23 cellular contexts compared by ENCODE assay signal in genomic region chr2:108614659-108615058, GRCh38.
DNase-seq lines count a peak whose midpoint lies in the region; ATAC-seq and TF ChIP-seq lines count a peak whose summit lies in the region.
"Had no signal": no experiment of that assay in that cellular context is flagged by ENCODE, and none has a peak within 500 bp of the region (broad histone marks: within the 10 kb centered on the region; RNA-seq: fewer than 3 reads in every experiment).

No MANE protein-coding gene starts in this region.

- H3K4me3 ChIP-seq in Panc1 (ENCODE audit: low read depth in 2 of 2, low read length in 2 of 2) = no peak overlapping the region
- H3K4me3 ChIP-seq: BLaER1, colonic mucosa, GM23248, prostate gland, skin epidermis, stomach had no signal

- H3K4me1 Mint-ChIP-seq in activated CD8-positive, alpha-beta T cell treated with anti-CD3 and anti-CD28 coated beads for 36 hours (ENCODE audit: low read depth) = peaks cover 66% of the 10 kb centered on the region
- peaks cover 63% of the 10 kb centered on the region for H3K4me1 Mint-ChIP-seq in activated CD8-positive, alpha-beta T cell treated with anti-CD3 and anti-CD28 coated beads, Interleukin-2, amount 10 ng/mL, durations not matched to agents 7 days and 5 days (ENCODE audit: low read depth)
- H3K4me1 Mint-ChIP-seq in central memory CD8-positive, alpha-beta T cell = peaks cover 73% of the 10 kb centered on the region
- peaks cover 91% of the 10 kb centered on the region for H3K4me1 Mint-ChIP-seq in stimulated activated effector memory CD8-positive, alpha-beta T cell treated with anti-CD3 and anti-CD28 coated beads, Interleukin-12 subunit alpha, Interleukin-12 subunit beta, amount 100 ng/mL, for 72 hours

- H3K27me3 ChIP-seq in Panc1 (ENCODE audit: control insufficient read depth, insufficient read depth, low read length) = no peaks in the 10 kb centered on the region
- H3K27me3 ChIP-seq: BLaER1, colonic mucosa, stomach had no signal

- no peaks in the 10 kb centered on the region for H3K36me3 Mint-ChIP-seq in activated CD8-positive, alpha-beta T cell treated with anti-CD3 and anti-CD28 coated beads for 36 hours (ENCODE audit: low read depth)
- H3K36me3 Mint-ChIP-seq in activated CD8-positive, alpha-beta T cell treated with anti-CD3 and anti-CD28 coated beads, Interleukin-2, amount 10 ng/mL, durations not matched to agents 7 days and 5 days (ENCODE audit: low read depth) = no peaks in the 10 kb centered on the region
- H3K36me3 Mint-ChIP-seq in central memory CD8-positive, alpha-beta T cell (ENCODE audit: insufficient read depth) = peaks cover 10% of the 10 kb centered on the region
- H3K36me3 Mint-ChIP-seq in stimulated activated effector memory CD8-positive, alpha-beta T cell treated with anti-CD3 and anti-CD28 coated beads, Interleukin-12 subunit alpha, Interleukin-12 subunit beta, amount 100 ng/mL, for 72 hours = peaks cover 20% of the 10 kb centered on the region
- H3K36me3 Mint-ChIP-seq: activated naive CD4-positive, alpha-beta T cell treated with anti-CD3 and anti-CD28 coated beads, Interleukin-2, amount 50 U/mL, for 24 hours; WTC11 had no signal

- ATAC-seq in activated CD8-positive, alpha-beta T cell treated with anti-CD3 and anti-CD28 coated beads for 36 hours = no peak
- ATAC-seq in activated CD8-positive, alpha-beta T cell treated with anti-CD3 and anti-CD28 coated beads, Interleukin-2, amount 10 ng/mL, durations not matched to agents 7 days and 5 days = no peak
- ATAC-seq in Panc1 = no peak
- ATAC-seq in central memory CD8-positive, alpha-beta T cell (replicated peaks; ENCODE audit: extremely low read depth, poor library complexity, severe bottlenecking) = no peak
- ATAC-seq in stimulated activated effector memory CD8-positive, alpha-beta T cell treated with anti-CD3 and anti-CD28 coated beads, Interleukin-12 subunit alpha, Interleukin-12 subunit beta, amount 100 ng/mL, for 72 hours = no peak
- no peak for ATAC-seq in HG02571 (IDR thresholded peaks at IDR 0.05; ENCODE audit: unreplicated experiment)
- ATAC-seq: WTC11 had no signal

- intact Hi-C loops in activated CD8-positive, alpha-beta T cell treated with anti-CD3 and anti-CD28 coated beads for 36 hours (cut with micrococcal nuclease) = no loop called here
- intact Hi-C loops in Panc1 (cut with micrococcal nuclease; ENCODE audit: unreplicated experiment) = no loop called here

- in situ Hi-C loops in Panc1 (cut with HindIII; ENCODE audit: low pct_unique_long_range_greater_than_20kb, low sequenced_read_pairs) = no loop called here
- in situ Hi-C loops in GM13977 (cut with MboI; ENCODE audit: low pct_unique_long_range_greater_than_20kb, low sequenced_read_pairs, unreplicated experiment) = no loop called here

- H3K27me3 Mint-ChIP-seq in activated CD8-positive, alpha-beta T cell treated with anti-CD3 and anti-CD28 coated beads for 36 hours = no peaks in the 10 kb centered on the region
- H3K27me3 Mint-ChIP-seq in activated CD8-positive, alpha-beta T cell treated with anti-CD3 and anti-CD28 coated beads, Interleukin-2, amount 10 ng/mL, durations not matched to agents 7 days and 5 days (ENCODE audit: low read depth) = no peaks in the 10 kb centered on the region
- H3K27me3 Mint-ChIP-seq in central memory CD8-positive, alpha-beta T cell = no peaks in the 10 kb centered on the region
- H3K27me3 Mint-ChIP-seq: activated naive CD4-positive, alpha-beta T cell treated with anti-CD3 and anti-CD28 coated beads, Interleukin-2, amount 50 U/mL, for 24 hours had no signal

- no peak for TF ChIP-seq CTCF in activated CD8-positive, alpha-beta T cell treated with anti-CD3 and anti-CD28 coated beads for 36 hours (IDR thresholded peaks at IDR 0.05)
- TF ChIP-seq CTCF in Panc1 (IDR thresholded peaks at IDR 0.05) (no peak), GM13977 (IDR thresholded peaks at IDR 0.05; ENCODE audit: extremely low read depth, insufficient read depth, missing control alignments) (no peak)

- DNase-seq in activated CD8-positive, alpha-beta T cell treated with anti-CD3 and anti-CD28 coated beads for 36 hours = no peak
- DNase-seq in activated CD8-positive, alpha-beta T cell treated with anti-CD3 and anti-CD28 coated beads, Interleukin-2, amount 10 ng/mL, durations not matched to agents 7 days and 5 days = no peak
- DNase-seq in Panc1 (ENCODE audit: low read depth, low spot score) (no peak), retina (no peak), GM13977 (ENCODE audit: low spot score) (no peak)
- DNase-seq in central memory CD8-positive, alpha-beta T cell (ENCODE audit: low spot score in 2 of 2) = no peak
- no peak for DNase-seq in stimulated activated effector memory CD8-positive, alpha-beta T cell treated with anti-CD3 and anti-CD28 coated beads, Interleukin-12 subunit alpha, Interleukin-12 subunit beta, amount 100 ng/mL, for 72 hours (ENCODE audit: low spot score in 2 of 2)
- DNase-seq: colonic mucosa, DMS 273 treated with DMSO at 0.1 percent for 48 hours, foreskin melanocyte, GM23248, kidney glomerular epithelial cell, NCI-H1092 treated with DMSO at 0.1 percent for 48 hours, NCI-H2107, NCI-H510A, Right ventricle myocardium superior, stomach had no signal

- H3K36me3 ChIP-seq in Panc1 (ENCODE audit: control insufficient read depth, insufficient read depth, low read length) = no peaks in the 10 kb centered on the region
- H3K36me3 ChIP-seq: colonic mucosa, prostate gland, stomach had no signal

- peak overlapping the region; percentile 97 for H3K27ac ChIP-seq in Panc1 (ENCODE audit: low read length)
- H3K27ac ChIP-seq: colonic mucosa, GM23248 had no signal

- H3K4me1 ChIP-seq in Panc1 (ENCODE audit: control insufficient read depth, insufficient read depth, low read length) = peaks cover 84% of the 10 kb centered on the region
- H3K4me1 ChIP-seq: colonic mucosa had no signal

- H3K9me3 ChIP-seq in Panc1 (ENCODE audit: control insufficient read depth, insufficient read depth, low read depth, low read length) = no peaks in the 10 kb centered on the region
- H3K9me3 ChIP-seq: BLaER1, colonic mucosa, prostate gland, stomach had no signal

- peak overlapping the region; percentile 16 for H3K27ac Mint-ChIP-seq in activated CD8-positive, alpha-beta T cell treated with anti-CD3 and anti-CD28 coated beads for 36 hours
- H3K27ac Mint-ChIP-seq in activated CD8-positive, alpha-beta T cell treated with anti-CD3 and anti-CD28 coated beads, Interleukin-2, amount 10 ng/mL, durations not matched to agents 7 days and 5 days = no peak overlapping the region
- peak overlapping the region; percentile 97 for H3K27ac Mint-ChIP-seq in central memory CD8-positive, alpha-beta T cell (ENCODE audit: low read depth)
- peak overlapping the region; percentile 97 for H3K27ac Mint-ChIP-seq in stimulated activated effector memory CD8-positive, alpha-beta T cell treated with anti-CD3 and anti-CD28 coated beads, Interleukin-12 subunit alpha, Interleukin-12 subunit beta, amount 100 ng/mL, for 72 hours

- CTCF ChIA-PET in activated CD8-positive, alpha-beta T cell treated with anti-CD3 and anti-CD28 coated beads for 36 hours (lab: Charles Lee) = interaction anchor here (0.8 to 10.4 kb wide), 5 partner anchors 9 to 30 kb away, joined by 3 to 120 read pairs (median 3); no protein-coding TSS in a partner anchor
- CTCF ChIA-PET in activated CD8-positive, alpha-beta T cell treated with anti-CD3 and anti-CD28 coated beads, Interleukin-2, amount 10 ng/mL, durations not matched to agents 7 days and 5 days (lab: Charles Lee) = interaction anchor here (1.6 to 11.7 kb wide), 4 partner anchors 9 to 20 kb away, joined by 4 to 227 read pairs (median 12); no protein-coding TSS in a partner anchor
- CTCF ChIA-PET in Panc1 (lab: Charles Lee) = interaction anchor here (4.5 kb wide), 1 partner anchor 22 kb away, joined by 26 read pairs; no protein-coding TSS in a partner anchor

- BruUV-seq in Panc1 (replicated peaks; lab: Mats Ljungman, UMichigan) = no TSS peak

- H3K9me3 Mint-ChIP-seq in activated CD8-positive, alpha-beta T cell treated with anti-CD3 and anti-CD28 coated beads for 36 hours = no peaks in the 10 kb centered on the region
- no peaks in the 10 kb centered on the region for H3K9me3 Mint-ChIP-seq in activated CD8-positive, alpha-beta T cell treated with anti-CD3 and anti-CD28 coated beads, Interleukin-2, amount 10 ng/mL, durations not matched to agents 7 days and 5 days (ENCODE audit: insufficient read depth)
- no peaks in the 10 kb centered on the region for H3K9me3 Mint-ChIP-seq in central memory CD8-positive, alpha-beta T cell
- H3K9me3 Mint-ChIP-seq in stimulated activated effector memory CD8-positive, alpha-beta T cell treated with anti-CD3 and anti-CD28 coated beads, Interleukin-12 subunit alpha, Interleukin-12 subunit beta, amount 100 ng/mL, for 72 hours = no peaks in the 10 kb centered on the region
- H3K9me3 Mint-ChIP-seq: activated naive CD4-positive, alpha-beta T cell treated with anti-CD3 and anti-CD28 coated beads, Interleukin-2, amount 50 U/mL, for 24 hours; WTC11 had no signal

- POLR2A ChIA-PET in activated CD8-positive, alpha-beta T cell treated with anti-CD3 and anti-CD28 coated beads for 36 hours (lab: Charles Lee) = interaction anchor here (1.0 kb wide), 1 partner anchor 19 kb away, joined by 3 read pairs; no protein-coding TSS in a partner anchor
- POLR2A ChIA-PET in activated CD8-positive, alpha-beta T cell treated with anti-CD3 and anti-CD28 coated beads, Interleukin-2, amount 10 ng/mL, durations not matched to agents 7 days and 5 days (lab: Charles Lee) = interaction anchor here (1.0 kb wide), 1 partner anchor 14 kb away, joined by 5 read pairs; no protein-coding TSS in a partner anchor
- POLR2A ChIA-PET in Panc1 (lab: Charles Lee) = no interaction called here

- no peak overlapping the region for H3K4me3 Mint-ChIP-seq in activated CD8-positive, alpha-beta T cell treated with anti-CD3 and anti-CD28 coated beads for 36 hours
- no peak overlapping the region for H3K4me3 Mint-ChIP-seq in activated CD8-positive, alpha-beta T cell treated with anti-CD3 and anti-CD28 coated beads, Interleukin-2, amount 10 ng/mL, durations not matched to agents 7 days and 5 days
- no peak overlapping the region for H3K4me3 Mint-ChIP-seq in central memory CD8-positive, alpha-beta T cell
- no peak overlapping the region for H3K4me3 Mint-ChIP-seq in stimulated activated effector memory CD8-positive, alpha-beta T cell treated with anti-CD3 and anti-CD28 coated beads, Interleukin-12 subunit alpha, Interleukin-12 subunit beta, amount 100 ng/mL, for 72 hours
- H3K4me3 Mint-ChIP-seq: activated naive CD4-positive, alpha-beta T cell treated with anti-CD3 and anti-CD28 coated beads, Interleukin-2, amount 50 U/mL, for 24 hours; WTC11 had no signal
